In the genomic region with DNA sequence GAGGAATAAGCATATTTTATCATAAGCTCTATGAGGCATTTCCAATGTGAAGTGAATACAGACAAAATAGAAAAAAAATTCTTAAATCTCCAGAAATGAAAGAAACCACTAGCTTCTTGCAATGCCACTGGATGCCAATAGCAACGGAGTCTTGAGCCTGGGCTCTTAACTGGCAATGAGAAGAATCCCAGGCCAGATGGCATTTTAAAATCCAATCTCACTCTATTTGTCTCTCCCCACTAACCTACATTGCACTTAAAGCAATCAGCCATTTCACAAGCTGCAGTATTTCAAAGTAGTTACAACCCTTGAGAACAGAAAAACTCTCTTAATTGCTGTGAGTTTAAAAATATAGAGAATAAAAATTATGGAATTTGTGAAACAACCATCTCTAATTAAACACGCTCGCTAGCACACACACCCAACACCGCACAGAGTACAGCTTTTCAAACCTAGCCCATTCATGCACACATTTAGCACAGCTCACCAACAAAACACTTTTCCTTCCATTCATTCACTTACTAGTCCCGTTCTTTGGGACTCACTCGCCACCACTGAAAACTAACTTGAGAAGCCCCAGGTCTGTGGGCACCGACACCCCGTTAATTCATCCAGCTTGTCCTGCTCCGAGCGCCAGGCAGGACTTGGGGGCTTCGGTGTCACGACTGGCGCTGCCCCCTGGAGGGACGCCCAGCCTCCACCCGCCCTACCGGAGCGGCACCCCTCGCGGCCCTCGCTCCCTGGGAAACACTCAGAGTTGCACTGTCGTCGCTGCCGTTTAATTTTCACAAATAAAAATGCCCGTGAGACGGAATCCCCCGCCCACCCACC, we compare ENCODE assay signal across 8 cellular contexts. TPM values are rescaled to one million over a fixed set of nuclear protein-coding genes. Genes with fewer than 3 reads are reported as not detected.
A peak's percentile ranks its signal among the peaks of the same experiment; 100 is the strongest.
DNase-seq lines count a peak whose midpoint lies in the region; ATAC-seq and TF ChIP-seq lines count a peak whose summit lies in the region.

No MANE protein-coding gene starts in this region.

- no peak for TF ChIP-seq POLR2A in adrenal gland (IDR thresholded peaks at IDR 0.05)

- H3K9me3 ChIP-seq in DOHH2 (ENCODE audit: control insufficient read depth, insufficient read depth, low read length), result no peaks in the 10 kb centered on the region
- no peaks in the 10 kb centered on the region for H3K9me3 ChIP-seq in adrenal gland (replicated peaks in 1 of 3)
- no peaks in the 10 kb centered on the region for H3K9me3 ChIP-seq in iPS DF 6.9 (ENCODE audit: control insufficient read depth, insufficient read depth, low read length)
- H3K9me3 ChIP-seq in skeletal muscle satellite cell (replicated peaks; ENCODE audit: low read length), result no peaks in the 10 kb centered on the region

- peaks cover 21% of the 10 kb centered on the region for H3K27me3 ChIP-seq in DOHH2 (ENCODE audit: control insufficient read depth, low read length)
- no peaks in the 10 kb centered on the region for H3K27me3 ChIP-seq in adrenal gland
- peaks cover 3% of the 10 kb centered on the region; the same call in 1 of the 2 replicates for H3K27me3 ChIP-seq in iPS DF 6.9 (ENCODE audit: control insufficient read depth, insufficient read depth, low read length)
- no peaks in the 10 kb centered on the region for H3K27me3 ChIP-seq in skeletal muscle satellite cell (ENCODE audit: control insufficient read depth, insufficient read depth, low read length)

- H3K4me1 ChIP-seq in DOHH2 (ENCODE audit: control insufficient read depth, low read length) (no peaks in the 10 kb centered on the region), adrenal gland (replicated peaks in 1 of 2) (peaks cover 12 to 34% of the 10 kb centered on the region in 2 donors), iPS DF 6.9 (ENCODE audit: control insufficient read depth, insufficient read depth, low read length) (peaks cover 2% of the 10 kb centered on the region; the same call in 1 of the 2 replicates), skeletal muscle satellite cell (ENCODE audit: control insufficient read depth, insufficient read depth, low read length) (peaks cover 32% of the 10 kb centered on the region)

- H3K4me3 ChIP-seq in DOHH2 (ENCODE audit: low read length) (no peak overlapping the region), adrenal gland (peak overlapping the region in 3 of 4 donors; percentile 40 to 65 (median 40)), iPS DF 6.9 (ENCODE audit: low read length) (peak overlapping the region; percentile 85; the same call in 1 of the 2 replicates), skeletal muscle satellite cell (ENCODE audit: low read length) (peak overlapping the region; percentile 79)

- no peak overlapping the region for H3K27ac ChIP-seq in DOHH2 (ENCODE audit: low read depth, low read length)
- peak overlapping the region in 3 of 5 donors; percentile 70 to 83 (median 76) for H3K27ac ChIP-seq in adrenal gland
- no peak overlapping the region for H3K27ac ChIP-seq in iPS DF 6.9 (ENCODE audit: low read length)

- peak overlapping the region; percentile 92 for H3K9ac ChIP-seq in skeletal muscle satellite cell (ENCODE audit: low read depth, low read length)

- intact Hi-C loops in adrenal gland (cut with DNase I), result loop anchor here in 1 of 2 donors (5.0 kb wide), 1 partner anchor 57 kb away; no protein-coding TSS in a partner anchor

- WGBS in adrenal gland, 4 donors, result 4 to 6% (median 5%) methylated on average over 19 to 26 of the region's 26 CpGs
- no CpG with 5 or more reads among the region's 26 CpGs for WGBS in iPS DF 6.9 (ENCODE audit: insufficient coverage, insufficient read length)

- no peaks in the 10 kb centered on the region for H3K79me2 ChIP-seq in DOHH2 (ENCODE audit: control insufficient read depth, low read length)

- peak; percentile 22 for DNase-seq in HuH-7.5 (ENCODE audit: low spot score)
- no peak for DNase-seq in adrenal gland
- DNase-seq in iPS DF 6.9 (ENCODE audit: low read depth, low spot score), result no peak
- no peak for DNase-seq in stimulated activated CD4-positive, alpha-beta T cell treated with anti-CD3 and anti-CD28 coated beads, Interleukin-12 subunit alpha, Interleukin-12 subunit beta, amount 100 ng/mL, for 4 hours
- DNase-seq in GM20000 (ENCODE audit: low spot score), result no peak

- TF ChIP-seq CTCF in DOHH2 (IDR thresholded peaks at IDR 0.05; ENCODE audit: low read depth, low read length, poor library complexity, severe bottlenecking) (no peak), adrenal gland (IDR thresholded peaks at IDR 0.05) (no peak), GM20000 (IDR thresholded peaks at IDR 0.05; ENCODE audit: extremely low read depth, missing control alignments) (no peak)

- ATAC-seq in GM21381 (IDR thresholded peaks at IDR 0.05; ENCODE audit: unreplicated experiment), result no peak

- H3K36me3 ChIP-seq in DOHH2 (ENCODE audit: control insufficient read depth, low read length), result no peaks in the 10 kb centered on the region
- H3K36me3 ChIP-seq in adrenal gland (replicated peaks in 1 of 2), result no peaks in the 10 kb centered on the region
- no peaks in the 10 kb centered on the region for H3K36me3 ChIP-seq in iPS DF 6.9 (ENCODE audit: control insufficient read depth, insufficient read depth, low read length)
- H3K36me3 ChIP-seq in skeletal muscle satellite cell (ENCODE audit: insufficient read depth, low read length), result peaks cover 2% of the 10 kb centered on the region

- H3K4me2 ChIP-seq in DOHH2 (ENCODE audit: low read length) (peak overlapping the region; percentile 21; the same call in 1 of the 2 replicates), skeletal muscle satellite cell (ENCODE audit: low read length) (peak overlapping the region; percentile 90)

- H4K20me1 ChIP-seq in DOHH2 (ENCODE audit: control insufficient read depth, insufficient read depth, low read depth, low read length), result no peaks in the 10 kb centered on the region

- H3F3A ChIP-seq in DOHH2 (ENCODE audit: control insufficient read depth, insufficient read depth), result no peaks in the 10 kb centered on the region

- H3K9me2 ChIP-seq in DOHH2 (replicated peaks; ENCODE audit: control insufficient read depth, low read length), result no peaks in the 10 kb centered on the region

RNA-seq across cellular contexts. Expression of gene DDAH1, which starts 1.1 kb away (rescaled TPM):
- total RNA-seq in adrenal gland, result 10 to 100 TPM; 34.9 to 84.5 (median 66.5) TPM
- 10 to 100 TPM; 15.5 to 34.4 (median 17.3) TPM for polyA plus RNA-seq in adrenal gland
- 34.2 and 50.9 TPM in 2 replicates for total RNA-seq in skeletal muscle satellite cell (2012; rRNA removed)

Comparison
In these comparisons a context has a peak if more than half of its experiments do, and no peak if none do; other contexts are left out.
1. H3K27ac ChIP-seq: peak in adrenal gland (3 of 5); none in DOHH2 (single experiment) and iPS DF 6.9 (single experiment).